ENCODE assay signal across 14 cellular contexts in genomic region chr7:149880871-149881301, GRCh38. TPM values are rescaled to one million over a fixed set of nuclear protein-coding genes. Genes with fewer than 3 reads are reported as not detected.
DNase-seq lines count a peak whose midpoint lies in the region; ATAC-seq, FAIRE-seq and TF ChIP-seq lines count a peak whose summit lies in the region.
"Had no signal": no experiment of that assay in that cellular context is flagged by ENCODE, and none has a peak within 500 bp of the region (broad histone marks: within the 10 kb centered on the region; RNA-seq: fewer than 3 reads in every experiment).

No MANE protein-coding gene starts in this region.

- no peak overlapping the region for H3K9ac ChIP-seq in endodermal cell (ENCODE audit: extremely low read depth, low read length, poor library complexity, severe bottlenecking)

- ATAC-seq in Right ventricle myocardium inferior = peak; percentile 53
- no peak for ATAC-seq in GM21526 (IDR thresholded peaks at IDR 0.05; ENCODE audit: low FRiP score, unreplicated experiment)
- ATAC-seq: WTC11 had no signal

- H3K27ac Mint-ChIP-seq in endodermal cell (no peak overlapping the region), nephron (peak overlapping the region in 2 of 3 experiments; percentile 72 to 90)
- H3K27ac Mint-ChIP-seq: dendritic cell treated with granulocyte-macrophage colony-stimulating factor and Interleukin-4, amounts not matched to agents 40 ng/mL and 50 ng/mL, for 4 days; WTC11 had no signal

- no peak overlapping the region for H3K4me3 Mint-ChIP-seq in endodermal cell
- H3K4me3 Mint-ChIP-seq in nephron = peak overlapping the region in 2 of 3 experiments; percentile 26 to 28
- H3K4me3 Mint-ChIP-seq: dendritic cell treated with granulocyte-macrophage colony-stimulating factor and Interleukin-4, amounts not matched to agents 40 ng/mL and 50 ng/mL, for 4 days; WTC11 had no signal

- H3K27me3 ChIP-seq in right atrium auricular region (no peaks in the 10 kb centered on the region), endodermal cell (ENCODE audit: control insufficient read depth, insufficient read depth, low read length, poor library complexity, severe bottlenecking) (no peaks in the 10 kb centered on the region), uterus (no peaks in the 10 kb centered on the region)

- intact Hi-C loops in Right ventricle myocardium inferior (cut with DNase I) = no loop called here
- intact Hi-C loops in uterus (cut with DNase I; ENCODE audit: low total_unique reads) = no loop called here

- H3K36me3 Mint-ChIP-seq in endodermal cell (ENCODE audit: low read depth) (no peaks in the 10 kb centered on the region), nephron (ENCODE audit: low read depth) (no peaks in the 10 kb centered on the region)
- H3K36me3 Mint-ChIP-seq: WTC11 had no signal

- H3K4me3 ChIP-seq in right atrium auricular region (no peak overlapping the region), endodermal cell (ENCODE audit: low read length) (no peak overlapping the region), uterus (no peak overlapping the region)
- H3K4me3 ChIP-seq: SK-N-MC had no signal

- no peak for FAIRE-seq in D721Med (lab: Jason Lieb, UNC)

- DNase-seq in Right ventricle myocardium inferior (ENCODE audit: missing footprints) = peak; percentile 84
- no peak for DNase-seq in right atrium auricular region (ENCODE audit: low spot score)
- peak; percentile 30 for DNase-seq in endodermal cell
- DNase-seq in uterus = peak; percentile 63 to 70
- DNase-seq in NAMALWA (ENCODE audit: low spot score) = no peak
- DNase-seq in D721Med (ENCODE audit: insufficient read length, low spot score) = no peak
- DNase-seq: activated naive CD4-positive, alpha-beta T cell treated with anti-CD3 and anti-CD28 coated beads, Interleukin-2, amount 50 U/mL, for 16 hours; COR-L47; NCI-H187 treated with DMSO at 0.1 percent for 48 hours had no signal

- WGBS in endodermal cell (ENCODE audit: insufficient coverage in 1 of 2, insufficient read length in 1 of 2), 2 experiments = 86 to 91% methylated on average over 8 to 13 of the region's 13 CpGs

- H3K4me1 Mint-ChIP-seq in endodermal cell (peaks cover 16% of the 10 kb centered on the region), nephron (peaks cover 55% of the 10 kb centered on the region)

- H3K4me1 ChIP-seq in right atrium auricular region (peaks cover 0 to 39% of the 10 kb centered on the region in 2 donors), endodermal cell (ENCODE audit: control insufficient read depth, insufficient read depth, low read length) (peaks cover 6% of the 10 kb centered on the region), uterus (peaks cover 0 to 9% of the 10 kb centered on the region in 2 donors)

- no peak for TF ChIP-seq CTCF in right atrium auricular region (IDR thresholded peaks at IDR 0.05)
- no peak for TF ChIP-seq CTCF in endodermal cell (conservative IDR thresholded peaks at IDR 0.05)
- TF ChIP-seq CTCF in nephron (IDR thresholded peaks at IDR 0.05; ENCODE audit: unreplicated experiment in 3 of 3) = no peak
- TF ChIP-seq CTCF in uterus (IDR thresholded peaks at IDR 0.05) = no peak
- no peak for TF ChIP-seq CTCF in D721Med (IDR thresholded peaks at IDR 0.05; ENCODE audit: insufficient read depth, missing control alignments)

- no peaks in the 10 kb centered on the region for H3K36me3 ChIP-seq in right atrium auricular region
- no peaks in the 10 kb centered on the region for H3K36me3 ChIP-seq in endodermal cell (ENCODE audit: control insufficient read depth, insufficient read depth, low read length)
- H3K36me3 ChIP-seq in uterus = no peaks in the 10 kb centered on the region

- H3K9me3 ChIP-seq in right atrium auricular region = no peaks in the 10 kb centered on the region
- H3K9me3 ChIP-seq in endodermal cell (ENCODE audit: control insufficient read depth, low read length) = no peaks in the 10 kb centered on the region
- H3K9me3 ChIP-seq in uterus = no peaks in the 10 kb centered on the region

- H3K9me3 Mint-ChIP-seq in endodermal cell (no peaks in the 10 kb centered on the region), nephron (no peaks in the 10 kb centered on the region)
- H3K9me3 Mint-ChIP-seq: dendritic cell treated with granulocyte-macrophage colony-stimulating factor and Interleukin-4, amounts not matched to agents 40 ng/mL and 50 ng/mL, for 4 days; WTC11 had no signal

- H3K27ac ChIP-seq in right atrium auricular region (no peak overlapping the region), endodermal cell (ENCODE audit: low read depth, low read length) (no peak overlapping the region), uterus (peak overlapping the region in 1 of 2 donors; percentile 52)
- H3K27ac ChIP-seq: SK-N-MC had no signal

- no peak for TF ChIP-seq POLR2A in uterus (IDR thresholded peaks at IDR 0.05)

- H3K27me3 Mint-ChIP-seq in endodermal cell (ENCODE audit: insufficient read depth) (peaks cover 3% of the 10 kb centered on the region), nephron (ENCODE audit: low read depth) (peaks cover 16% of the 10 kb centered on the region)
- H3K27me3 Mint-ChIP-seq: dendritic cell treated with granulocyte-macrophage colony-stimulating factor and Interleukin-4, amounts not matched to agents 40 ng/mL and 50 ng/mL, for 4 days had no signal

RNA-seq across cellular contexts. Expression of gene ATP6V0E2, which starts 7.1 kb away (rescaled TPM):
- total RNA-seq in Right ventricle myocardium inferior = 125 TPM
- 100 to 1,000 TPM in 1 of 2 donors, 10 to 100 TPM in 1; 60.7 to 122 TPM for total RNA-seq in right atrium auricular region
- 10 to 100 TPM; 15.3 to 16.1 TPM for total RNA-seq in endodermal cell
- 30.6 TPM for polyA plus RNA-seq in endodermal cell (2013, experiment 1 of 2)
- 28.9 TPM for polyA plus RNA-seq in endodermal cell (2013, experiment 2 of 2)
- total RNA-seq in uterus = 10 to 100 TPM in 2 of 4 donors, 1 to 10 TPM in 2; 2.6 to 22.5 (median 10.1) TPM

RNA-seq across cellular contexts. Expression of gene ZNF862, which starts 42.7 kb away (rescaled TPM):
- total RNA-seq in Right ventricle myocardium inferior = 10.1 TPM
- 10 to 100 TPM in 1 of 2 donors, 1 to 10 TPM in 1; 7.0 to 11.0 TPM for total RNA-seq in right atrium auricular region
- total RNA-seq in endodermal cell = 10 to 100 TPM in 1 of 2 donors, 1 to 10 TPM in 1; 8.3 to 15.6 TPM
- polyA plus RNA-seq in endodermal cell (2013, experiment 1 of 2) = 8.8 TPM
- polyA plus RNA-seq in endodermal cell (2013, experiment 2 of 2) = 8.9 TPM
- total RNA-seq in uterus = 10 to 100 TPM in 2 of 4 donors, 1 to 10 TPM in 2; 1.8 to 39.4 (median 14.6) TPM

Comparison
In these comparisons a context has a peak if more than half of its experiments do, and no peak if none do; other contexts are left out.
1. DNase-seq: peak in Right ventricle myocardium inferior (single experiment), endodermal cell (single experiment) and uterus (2 of 2); none in right atrium auricular region (single experiment), NAMALWA (single experiment) and D721Med (single experiment).